ENCODE assay signal across 9 cellular contexts in genomic region chrX:131675596-131676194, GRCh38.
DNase-seq lines count a peak whose midpoint lies in the region; ATAC-seq and TF ChIP-seq lines count a peak whose summit lies in the region.
"Had no signal": no experiment of that assay in that cellular context is flagged by ENCODE, and none has a peak within 500 bp of the region (broad histone marks: within the 10 kb centered on the region; RNA-seq: fewer than 3 reads in every experiment).

No MANE protein-coding gene starts in this region.

- peak in 2 of 3 experiments; percentile 10 to 18 for TF ChIP-seq CTCF in ascending aorta (IDR thresholded peaks at IDR 0.05)
- TF ChIP-seq CTCF in osteocyte (IDR thresholded peaks at IDR 0.05), result peak; percentile 57
- peak in 2 of 7 experiments; percentile 20 to 24 for TF ChIP-seq CTCF in body of pancreas (IDR thresholded peaks at IDR 0.05)

- no peaks in the 10 kb centered on the region for H3K4me1 Mint-ChIP-seq in activated naive CD8-positive, alpha-beta T cell treated with anti-CD3 and anti-CD28 coated beads, Interleukin-2, amount 50 U/mL, for 24 hours
- no peaks in the 10 kb centered on the region for H3K4me1 Mint-ChIP-seq in activated naive CD8-positive, alpha-beta T cell treated with anti-CD3 and anti-CD28 coated beads for 36 hours
- H3K4me1 Mint-ChIP-seq in osteocyte (ENCODE audit: unreplicated experiment), result no peaks in the 10 kb centered on the region

- WGBS in body of pancreas, 2 donors, result 0% methylated on average over 1 of the region's 1 CpG

- no peak overlapping the region for H3K4me3 ChIP-seq in ascending aorta
- H3K4me3 ChIP-seq in body of pancreas, result no peak overlapping the region

- H3K27me3 Mint-ChIP-seq in activated naive CD8-positive, alpha-beta T cell treated with anti-CD3 and anti-CD28 coated beads, Interleukin-2, amount 50 U/mL, for 24 hours, result no peaks in the 10 kb centered on the region
- H3K27me3 Mint-ChIP-seq in activated naive CD8-positive, alpha-beta T cell treated with anti-CD3 and anti-CD28 coated beads for 36 hours, result no peaks in the 10 kb centered on the region
- no peaks in the 10 kb centered on the region for H3K27me3 Mint-ChIP-seq in osteocyte (ENCODE audit: unreplicated experiment)

- intact Hi-C loops in ascending aorta (cut with DNase I) (no loop called here), body of pancreas (cut with DNase I) (no loop called here)

- H3K36me3 Mint-ChIP-seq in activated naive CD8-positive, alpha-beta T cell treated with anti-CD3 and anti-CD28 coated beads, Interleukin-2, amount 50 U/mL, for 24 hours (ENCODE audit: low read depth), result no peaks in the 10 kb centered on the region
- no peaks in the 10 kb centered on the region for H3K36me3 Mint-ChIP-seq in activated naive CD8-positive, alpha-beta T cell treated with anti-CD3 and anti-CD28 coated beads for 36 hours
- no peaks in the 10 kb centered on the region for H3K36me3 Mint-ChIP-seq in osteocyte (ENCODE audit: unreplicated experiment)

- H3K36me3 ChIP-seq in ascending aorta (no peaks in the 10 kb centered on the region), body of pancreas (replicated peaks in 1 of 2; ENCODE audit: insufficient read depth in 1 of 2, low read depth in 2 of 2) (no peaks in the 10 kb centered on the region)

- H3K27me3 ChIP-seq in ascending aorta (no peaks in the 10 kb centered on the region), body of pancreas (no peaks in the 10 kb centered on the region)

- DNase-seq in activated naive CD8-positive, alpha-beta T cell treated with anti-CD3 and anti-CD28 coated beads, Interleukin-2, amount 50 U/mL, for 24 hours, result no peak
- DNase-seq in activated naive CD8-positive, alpha-beta T cell treated with anti-CD3 and anti-CD28 coated beads for 36 hours, result no peak
- DNase-seq in HuH-7.5 (ENCODE audit: low spot score), result peak; percentile 18
- no peak for DNase-seq in ascending aorta (ENCODE audit: low spot score in 2 of 2)
- no peak for DNase-seq in osteocyte (ENCODE audit: extremely low spot score, unreplicated experiment)
- no peak for DNase-seq in DMS79 treated with DMSO at 0.1 percent for 48 hours (lab: John Stamatoyannopoulos, UW)
- DNase-seq in body of pancreas, result no peak
- DNase-seq: activated T-cell treated with anti-CD3 and anti-CD28 coated beads, Interleukin-2, amount 50 U/mL, for 72 hours had no signal

- H3K4me1 ChIP-seq in ascending aorta, result no peaks in the 10 kb centered on the region
- no peaks in the 10 kb centered on the region for H3K4me1 ChIP-seq in body of pancreas

- H3K9me3 ChIP-seq in ascending aorta, result no peaks in the 10 kb centered on the region
- H3K9me3 ChIP-seq in body of pancreas, result no peaks in the 10 kb centered on the region

- no peak overlapping the region for H3K4me3 Mint-ChIP-seq in activated naive CD8-positive, alpha-beta T cell treated with anti-CD3 and anti-CD28 coated beads, Interleukin-2, amount 50 U/mL, for 24 hours
- no peak overlapping the region for H3K4me3 Mint-ChIP-seq in activated naive CD8-positive, alpha-beta T cell treated with anti-CD3 and anti-CD28 coated beads for 36 hours
- no peak overlapping the region for H3K4me3 Mint-ChIP-seq in osteocyte (ENCODE audit: unreplicated experiment)
- H3K4me3 Mint-ChIP-seq: activated T-cell treated with anti-CD3 and anti-CD28 coated beads, Interleukin-2, amount 50 U/mL, for 72 hours had no signal

- ATAC-seq in activated naive CD8-positive, alpha-beta T cell treated with anti-CD3 and anti-CD28 coated beads, Interleukin-2, amount 50 U/mL, for 24 hours, result peak; percentile 61
- ATAC-seq in GM19455 (IDR thresholded peaks at IDR 0.05; ENCODE audit: unreplicated experiment), result no peak
- no peak for ATAC-seq in body of pancreas

- no peak overlapping the region for H3K27ac Mint-ChIP-seq in activated naive CD8-positive, alpha-beta T cell treated with anti-CD3 and anti-CD28 coated beads, Interleukin-2, amount 50 U/mL, for 24 hours
- no peak overlapping the region for H3K27ac Mint-ChIP-seq in activated naive CD8-positive, alpha-beta T cell treated with anti-CD3 and anti-CD28 coated beads for 36 hours
- no peak overlapping the region for H3K27ac Mint-ChIP-seq in osteocyte (ENCODE audit: unreplicated experiment)
- H3K27ac Mint-ChIP-seq: activated T-cell treated with anti-CD3 and anti-CD28 coated beads, Interleukin-2, amount 50 U/mL, for 72 hours had no signal

- TF ChIP-seq POLR2A in body of pancreas (IDR thresholded peaks at IDR 0.05), result no peak

- H3K27ac ChIP-seq in ascending aorta, result no peak overlapping the region
- H3K27ac ChIP-seq in body of pancreas, result no peak overlapping the region

- no peaks in the 10 kb centered on the region for H3K9me3 Mint-ChIP-seq in activated naive CD8-positive, alpha-beta T cell treated with anti-CD3 and anti-CD28 coated beads, Interleukin-2, amount 50 U/mL, for 24 hours
- no peaks in the 10 kb centered on the region for H3K9me3 Mint-ChIP-seq in activated naive CD8-positive, alpha-beta T cell treated with anti-CD3 and anti-CD28 coated beads for 36 hours
- H3K9me3 Mint-ChIP-seq in osteocyte (ENCODE audit: unreplicated experiment), result no peaks in the 10 kb centered on the region
- H3K9me3 Mint-ChIP-seq: activated T-cell treated with anti-CD3 and anti-CD28 coated beads, Interleukin-2, amount 50 U/mL, for 72 hours had no signal
